ENCODE assay signal across 8 cellular contexts in genomic region chr10:72297968-72298773, GRCh38. TPM values are rescaled to one million over a fixed set of nuclear protein-coding genes. Genes with fewer than 3 reads are reported as not detected.
DNase-seq lines count a peak whose midpoint lies in the region; ATAC-seq and TF ChIP-seq lines count a peak whose summit lies in the region.

No MANE protein-coding gene starts in this region.

- WGBS in gastroesophageal sphincter (ENCODE audit: low coverage in 1 of 2), 2 donors: 60 to 64% methylated on average over 1 to 8 of the region's 44 CpGs
- WGBS in suprapubic skin: 27% methylated on average over 21 of the region's 44 CpGs

- H3K36me3 Mint-ChIP-seq in GM23338 (ENCODE audit: low read depth): no peaks in the 10 kb centered on the region

- H3K9me2 ChIP-seq in GM23338 (ENCODE audit: insufficient read depth): no peaks in the 10 kb centered on the region

- peak overlapping the region; percentile 72; the same call in 1 of the 2 replicates for H3K27ac ChIP-seq in GM23338 (ENCODE audit: low read depth)
- peak overlapping the region; percentile 78 to 94 (median 92) for H3K27ac ChIP-seq in gastroesophageal sphincter
- peak overlapping the region; percentile 86 for H3K27ac ChIP-seq in suprapubic skin

- H4K20me1 ChIP-seq in GM23338 (replicated peaks; ENCODE audit: insufficient read depth): no peaks in the 10 kb centered on the region

- TF ChIP-seq EP300 in gastroesophageal sphincter (IDR thresholded peaks at IDR 0.05) (no peak), suprapubic skin (IDR thresholded peaks at IDR 0.05) (no peak)

- H3K27me3 Mint-ChIP-seq in GM23338 (ENCODE audit: insufficient read depth, low read depth, poor library complexity): peaks cover 6% of the 10 kb centered on the region

- H3K4me3 ChIP-seq in GM23338 (peak overlapping the region; percentile 89), gastroesophageal sphincter (peak overlapping the region; percentile 51 to 60), suprapubic skin (peak overlapping the region; percentile 67)

- H3K36me3 ChIP-seq in GM23338 (ENCODE audit: insufficient read depth) (no peaks in the 10 kb centered on the region), gastroesophageal sphincter (no peaks in the 10 kb centered on the region), suprapubic skin (no peaks in the 10 kb centered on the region)

- DNase-seq in EL: peak; percentile 99
- peak; percentile 98 for DNase-seq in GM23338 (ENCODE audit: low spot score)
- DNase-seq in LHCN-M2 (ENCODE audit: low read depth): peak; percentile 99
- DNase-seq in SHP77 (lab: John Stamatoyannopoulos, UW): peak; percentile 80 to 91
- peak; percentile 94 for DNase-seq in activated naive CD4-positive, alpha-beta T cell treated with Interleukin-2 at 50 U/mL for 16 hours
- DNase-seq in non-pigmented ciliary epithelial cell (ENCODE audit: low read depth): peak; percentile 96
- peak; percentile 99 to 100 for DNase-seq in suprapubic skin (ENCODE audit: low spot score in 2 of 2)

- H3K9me3 Mint-ChIP-seq in GM23338: no peaks in the 10 kb centered on the region

- peak overlapping the region; percentile 74 for H3K4me3 Mint-ChIP-seq in GM23338

- peaks cover 19% of the 10 kb centered on the region for H3F3A ChIP-seq in GM23338 (replicated peaks; ENCODE audit: low read depth)

- H3K4me1 ChIP-seq in GM23338 (ENCODE audit: insufficient read depth): peaks cover 23% of the 10 kb centered on the region; the same call in 1 of the 2 replicates
- peaks cover 0 to 22% (median 8%) of the 10 kb centered on the region in 3 donors for H3K4me1 ChIP-seq in gastroesophageal sphincter
- peaks cover 19% of the 10 kb centered on the region for H3K4me1 ChIP-seq in suprapubic skin

- peak; percentile 94 for ATAC-seq in GM23338
- peak; percentile 98 for ATAC-seq in gastroesophageal sphincter

- H3K27me3 ChIP-seq in GM23338 (ENCODE audit: insufficient read depth) (no peaks in the 10 kb centered on the region), gastroesophageal sphincter (no peaks in the 10 kb centered on the region), suprapubic skin (no peaks in the 10 kb centered on the region)

- H3K79me2 ChIP-seq in GM23338 (replicated peaks; ENCODE audit: insufficient read depth): no peaks in the 10 kb centered on the region

- H3K9me3 ChIP-seq in gastroesophageal sphincter: no peaks in the 10 kb centered on the region
- H3K9me3 ChIP-seq in suprapubic skin: no peaks in the 10 kb centered on the region

- peak overlapping the region; percentile 87 for H3K4me2 ChIP-seq in GM23338

- peak overlapping the region; percentile 95 for H2AFZ ChIP-seq in GM23338

- H3K4me1 Mint-ChIP-seq in GM23338: peaks cover 24% of the 10 kb centered on the region

- H3K27ac Mint-ChIP-seq in GM23338: peak overlapping the region; percentile 79

- TF ChIP-seq CTCF in GM23338 (conservative IDR thresholded peaks at IDR 0.05; ENCODE audit: low read depth in 2 of 2): no peak
- TF ChIP-seq CTCF in gastroesophageal sphincter (IDR thresholded peaks at IDR 0.05): peak in 1 of 4 experiments; percentile 4
- TF ChIP-seq CTCF in suprapubic skin (IDR thresholded peaks at IDR 0.05): no peak

- TF ChIP-seq POLR2A in gastroesophageal sphincter (IDR thresholded peaks at IDR 0.05) (peak; percentile 81 to 83), suprapubic skin (IDR thresholded peaks at IDR 0.05) (peak in 1 of 2 donors; percentile 75)

TF ChIP-seq in GM23338, 12 proteins besides CTCF, POLR2A, EP300 and RAD21:
- TF ChIP-seq POLR2AphosphoS5 (IDR thresholded peaks at IDR 0.05; ENCODE audit: low read depth): peak; percentile 79
- peak; percentile 77 for TF ChIP-seq CREB1 (CRISPR knock-in tag; IDR thresholded peaks at IDR 0.05; ENCODE audit: low read depth)
- TF ChIP-seq STAT1 (IDR thresholded peaks at IDR 0.05; ENCODE audit: unreplicated experiment): no peak
- TF ChIP-seq NANOG (IDR thresholded peaks at IDR 0.05; ENCODE audit: borderline replicate concordance): peak; percentile 59; the same call in 1 of the 2 replicates
TF ChIP-seq in GM23338: peak in this region for 3.

RNA-seq across cellular contexts. Expression of gene DDIT4, which starts 24.4 kb away (rescaled TPM):
- total RNA-seq in GM23338 (2014; rRNA removed; shearing (Covaris generic)): 110 and 136 TPM in 2 replicates
- polyA plus RNA-seq in GM23338 (2016; fragmentation: Nextera tagmentation; extraction: Ambion mirVana): 108 and 114 TPM in 2 replicates
- total RNA-seq in LHCN-M2 (2014; rRNA removed): 257 and 378 TPM in 2 replicates
- 158 TPM for polyA plus RNA-seq in LHCN-M2 (2012)
- total RNA-seq in gastroesophageal sphincter: 100 to 1,000 TPM; 129 to 189 (median 133) TPM
- 100 to 1,000 TPM; 170 to 246 (median 225) TPM for total RNA-seq in suprapubic skin

RNA-seq across cellular contexts. Expression of gene DNAJB12, which starts 56.5 kb away (rescaled TPM):
- 13.0 and 16.0 TPM in 2 replicates for total RNA-seq in GM23338 (2014; rRNA removed; shearing (Covaris generic))
- polyA plus RNA-seq in GM23338 (2016; fragmentation: Nextera tagmentation; extraction: Ambion mirVana): 12.6 and 12.8 TPM in 2 replicates
- 74.8 and 87.5 TPM in 2 replicates for total RNA-seq in LHCN-M2 (2014; rRNA removed)
- 51.5 TPM for polyA plus RNA-seq in LHCN-M2 (2012)
- 10 to 100 TPM; 28.6 to 43.0 (median 33.4) TPM for total RNA-seq in gastroesophageal sphincter
- total RNA-seq in suprapubic skin: 10 to 100 TPM; 44.0 to 61.8 (median 46.7) TPM

Comparison
In these comparisons a context has a peak if more than half of its experiments do, and no peak if none do; other contexts are left out.
1. Peak in every context shown above with its lines: DNase-seq, ATAC-seq, H3K4me3 ChIP-seq and H3K27ac ChIP-seq.